8 cellular contexts compared by ENCODE assay signal in genomic region chr6:7146079-7146828, GRCh38. TPM values are rescaled to one million over a fixed set of nuclear protein-coding genes. Genes with fewer than 3 reads are reported as not detected.
A peak's percentile ranks its signal among the peaks of the same experiment; 100 is the strongest.
DNase-seq lines count a peak whose midpoint lies in the region; ATAC-seq, FAIRE-seq and TF ChIP-seq lines count a peak whose summit lies in the region.

No MANE protein-coding gene starts in this region.

- peak overlapping the region; percentile 79 for H3K27ac ChIP-seq in PC-3 (ENCODE audit: low read length)
- H3K27ac ChIP-seq in right lobe of liver: peak overlapping the region; percentile 5 to 97 (median 22)
- peak overlapping the region; percentile 74 to 77 for H3K27ac ChIP-seq in tibial artery

- CTCF ChIA-PET in PC-3 (lab: Charles Lee): interaction anchor here (0.7 kb wide), 1 partner anchor 355 kb away, joined by 3 read pairs; no protein-coding TSS in a partner anchor

- H3K4me3 Mint-ChIP-seq in central memory CD8-positive, alpha-beta T cell: peak overlapping the region; percentile 36

- peak overlapping the region; percentile 30 for H3K9ac ChIP-seq in PC-3 (ENCODE audit: low read length)

- H3K36me3 Mint-ChIP-seq in central memory CD8-positive, alpha-beta T cell (ENCODE audit: insufficient read depth): peaks cover 8% of the 10 kb centered on the region

- peak; percentile 73 for FAIRE-seq in GM18507 (lab: Jason Lieb, UNC)

- H3K9me3 Mint-ChIP-seq in central memory CD8-positive, alpha-beta T cell: no peaks in the 10 kb centered on the region

- no peak for DNase-seq in GM18507 (ENCODE audit: extremely low spot score, insufficient read length, low read depth)
- DNase-seq in PC-3: peak; percentile 71
- DNase-seq in central memory CD8-positive, alpha-beta T cell (ENCODE audit: low spot score in 2 of 2): no peak
- peak in 2 of 3 donors; percentile 62 to 70 for DNase-seq in right lobe of liver
- peak; percentile 81 to 85 for DNase-seq in tibial artery

- H3K4me1 ChIP-seq in PC-3 (ENCODE audit: insufficient read depth, low read length): peaks cover 55% of the 10 kb centered on the region
- H3K4me1 ChIP-seq in right lobe of liver: peaks cover 2 to 96% (median 37%) of the 10 kb centered on the region in 4 donors
- peaks cover 0 to 60% (median 43%) of the 10 kb centered on the region in 4 donors for H3K4me1 ChIP-seq in tibial artery

- peak overlapping the region; percentile 71 for H3K4me2 ChIP-seq in PC-3 (ENCODE audit: low read length)

- H2AFZ ChIP-seq in PC-3 (ENCODE audit: low read length): no peak overlapping the region

- no peaks in the 10 kb centered on the region for H3F3A ChIP-seq in PC-3 (ENCODE audit: low read length, unreplicated experiment)

- H3K27ac Mint-ChIP-seq in central memory CD8-positive, alpha-beta T cell (ENCODE audit: low read depth): peak overlapping the region; percentile 65

- POLR2A ChIA-PET in PC-3 (lab: Charles Lee; ENCODE audit: unreplicated experiment): interaction anchor here (0.5 to 0.7 kb wide), 7 partner anchors 8 to 401 kb away, joined by 3 to 5 read pairs (median 3); partner anchors contain the start of gene RREB1

- peaks cover 63% of the 10 kb centered on the region for H3K4me1 Mint-ChIP-seq in central memory CD8-positive, alpha-beta T cell

- WGBS in right lobe of liver (ENCODE audit: insufficient coverage, low coverage, low lambda C conversion rate, missing lambda C conversion rate): 27% methylated on average over 13 of the region's 13 CpGs

- no peaks in the 10 kb centered on the region for H3K36me3 ChIP-seq in PC-3 (ENCODE audit: low read depth, low read length)
- no peaks in the 10 kb centered on the region for H3K36me3 ChIP-seq in right lobe of liver
- H3K36me3 ChIP-seq in tibial artery: no peaks in the 10 kb centered on the region

- no peak for TF ChIP-seq POLR2A in right lobe of liver (IDR thresholded peaks at IDR 0.05)

- no TSS peak for BruUV-seq in PC-3 (replicated peaks; lab: Mats Ljungman, UMichigan)

- H3K27me3 ChIP-seq in PC-3 (ENCODE audit: low read length): no peaks in the 10 kb centered on the region
- H3K27me3 ChIP-seq in right lobe of liver: no peaks in the 10 kb centered on the region
- H3K27me3 ChIP-seq in tibial artery: no peaks in the 10 kb centered on the region

- TF ChIP-seq CTCF in PC-3 (conservative IDR thresholded peaks at IDR 0.05; ENCODE audit: low read depth, low read length): no peak
- no peak for TF ChIP-seq CTCF in right lobe of liver (IDR thresholded peaks at IDR 0.05)
- TF ChIP-seq CTCF in tibial artery (IDR thresholded peaks at IDR 0.05): no peak

- no peaks in the 10 kb centered on the region for H3K9me3 ChIP-seq in PC-3 (ENCODE audit: low read length)
- no peaks in the 10 kb centered on the region for H3K9me3 ChIP-seq in right lobe of liver
- no peaks in the 10 kb centered on the region for H3K9me3 ChIP-seq in tibial artery

- H3K79me2 ChIP-seq in PC-3 (ENCODE audit: low read length): peaks cover 99% of the 10 kb centered on the region

- peak; percentile 67 for ATAC-seq in HG02885 (IDR thresholded peaks at IDR 0.05; ENCODE audit: poor library complexity, unreplicated experiment)
- peak; percentile 65 for ATAC-seq in PC-3
- peak; percentile 40 for ATAC-seq in central memory CD8-positive, alpha-beta T cell (replicated peaks; ENCODE audit: extremely low read depth, poor library complexity, severe bottlenecking)
- peak in 3 of 4 donors; percentile 31 to 45 (median 37) for ATAC-seq in right lobe of liver
- no peak for ATAC-seq in HG02571 (IDR thresholded peaks at IDR 0.05; ENCODE audit: unreplicated experiment)
- no peak for ATAC-seq in HG02588 (IDR thresholded peaks at IDR 0.05; ENCODE audit: unreplicated experiment)

- H3K27me3 Mint-ChIP-seq in central memory CD8-positive, alpha-beta T cell: no peaks in the 10 kb centered on the region

- H3K4me3 ChIP-seq in PC-3 (ENCODE audit: low read length) (peak overlapping the region; percentile 51), right lobe of liver (no peak overlapping the region), tibial artery (peak overlapping the region; percentile 1)

- H3K9me2 ChIP-seq in PC-3 (replicated peaks; ENCODE audit: low read length): no peaks in the 10 kb centered on the region

- peaks cover 3% of the 10 kb centered on the region; the same call in 1 of the 2 replicates for H4K20me1 ChIP-seq in PC-3 (ENCODE audit: low read length)

- intact Hi-C loops in PC-3 (cut with micrococcal nuclease) (loop anchor here (5.0 kb wide), 1 partner anchor 46 kb away; no protein-coding TSS in a partner anchor), right lobe of liver (cut with DNase I) (no loop called here), tibial artery (cut with DNase I; ENCODE audit: low total_unique reads) (no loop called here)

RNA-seq across cellular contexts. Expression of gene RREB1, which starts 38.5 kb away (rescaled TPM):
- total RNA-seq in PC-3 (2014; rRNA removed): 26.0 and 31.8 TPM in 2 replicates
- total RNA-seq in right lobe of liver: 10 to 100 TPM; 28.7 to 46.3 (median 39.6) TPM

Comparison
In these comparisons a context has a peak if more than half of its experiments do, and no peak if none do; other contexts are left out.
1. DNase-seq: peak in PC-3 (single experiment), right lobe of liver (2 of 3) and tibial artery (2 of 2); none in GM18507 (single experiment) and central memory CD8-positive, alpha-beta T cell (0 of 2).
2. ATAC-seq: peak in HG02885 (single experiment), PC-3 (single experiment), central memory CD8-positive, alpha-beta T cell (single experiment) and right lobe of liver (3 of 4); none in HG02571 (single experiment) and HG02588 (single experiment).
3. H3K27ac ChIP-seq: peak in every context shown above with its lines; median percentile 79 in PC-3; 76 in tibial artery; 22 in right lobe of liver.
4. H3K4me3 ChIP-seq: peak in PC-3 (single experiment) and tibial artery (2 of 2); none in right lobe of liver (0 of 3).